8 cellular contexts compared by ENCODE assay signal in the genomic region with DNA sequence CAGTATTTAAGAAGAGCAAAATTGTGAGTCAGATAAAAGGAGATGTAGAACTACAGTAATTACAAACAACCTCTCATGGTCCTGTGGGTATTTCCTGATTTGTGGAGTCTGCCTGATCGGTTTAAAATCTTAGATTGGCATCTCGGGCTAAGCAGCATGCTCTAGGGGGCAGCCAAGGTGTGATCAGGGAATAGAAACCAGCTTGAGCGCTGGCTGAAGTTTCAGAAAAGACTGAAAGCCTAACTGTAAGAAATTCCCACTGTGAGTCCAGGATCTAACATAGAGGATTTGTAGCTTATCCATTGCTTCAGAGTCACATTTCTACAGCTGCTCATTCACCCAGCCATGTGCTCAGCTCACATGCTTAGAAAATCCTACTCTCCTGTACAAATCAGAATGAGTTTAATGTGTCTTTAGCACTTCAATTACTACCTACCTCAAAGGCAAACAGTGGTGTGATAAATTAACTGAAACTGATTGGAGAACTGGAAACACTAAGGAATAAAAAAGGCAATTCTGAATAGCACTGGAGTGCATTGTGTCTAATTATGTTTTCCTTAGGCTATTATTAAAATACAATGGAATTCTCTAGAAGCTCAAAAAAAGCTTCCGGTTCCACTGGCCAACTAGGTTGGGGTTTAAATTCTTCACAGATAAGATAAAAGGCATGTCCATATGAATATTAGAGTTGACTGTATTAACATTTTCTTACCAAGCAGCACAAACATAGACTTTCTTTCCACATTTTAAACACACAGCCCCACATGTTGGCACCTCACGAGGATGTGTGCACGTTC.
DNase-seq lines count a peak whose midpoint lies in the region; ATAC-seq and TF ChIP-seq lines count a peak whose summit lies in the region.

No MANE protein-coding gene starts in this region.

- CTCF ChIA-PET in activated CD8-positive, alpha-beta T cell treated with anti-CD3 and anti-CD28 coated beads for 36 hours (lab: Charles Lee), result interaction anchor here (0.9 to 1.1 kb wide), 4 partner anchors 19 to 75 kb away, joined by 3 read pairs; no protein-coding TSS in a partner anchor
- CTCF ChIA-PET in activated CD8-positive, alpha-beta T cell treated with anti-CD3 and anti-CD28 coated beads, Interleukin-2, amount 10 ng/mL, durations not matched to agents 7 days and 5 days (lab: Charles Lee), result interaction anchor here (1.3 kb wide), 1 partner anchor 14 kb away, joined by 3 read pairs; no protein-coding TSS in a partner anchor

- ATAC-seq in activated CD8-positive, alpha-beta T cell treated with anti-CD3 and anti-CD28 coated beads for 36 hours, result no peak
- ATAC-seq in activated CD8-positive, alpha-beta T cell treated with anti-CD3 and anti-CD28 coated beads, Interleukin-2, amount 10 ng/mL, durations not matched to agents 7 days and 5 days, result no peak

- H3K9me3 Mint-ChIP-seq in activated CD8-positive, alpha-beta T cell treated with anti-CD3 and anti-CD28 coated beads for 36 hours, result no peaks in the 10 kb centered on the region
- H3K9me3 Mint-ChIP-seq in activated CD8-positive, alpha-beta T cell treated with anti-CD3 and anti-CD28 coated beads, Interleukin-2, amount 10 ng/mL, durations not matched to agents 7 days and 5 days (ENCODE audit: insufficient read depth), result peaks cover 10% of the 10 kb centered on the region

- peaks cover 4% of the 10 kb centered on the region for H3K4me1 Mint-ChIP-seq in activated CD8-positive, alpha-beta T cell treated with anti-CD3 and anti-CD28 coated beads for 36 hours (ENCODE audit: low read depth)
- H3K4me1 Mint-ChIP-seq in activated CD8-positive, alpha-beta T cell treated with anti-CD3 and anti-CD28 coated beads, Interleukin-2, amount 10 ng/mL, durations not matched to agents 7 days and 5 days (ENCODE audit: low read depth), result no peaks in the 10 kb centered on the region

- H3K27me3 ChIP-seq in spleen (replicated peaks in 1 of 7), result no peaks in the 10 kb centered on the region

- peaks cover 0 to 12% (median 9%) of the 10 kb centered on the region in 8 donors for H3K9me3 ChIP-seq in spleen

- no peak for TF ChIP-seq POLR2A in spleen (IDR thresholded peaks at IDR 0.05)

- DNase-seq in activated CD8-positive, alpha-beta T cell treated with anti-CD3 and anti-CD28 coated beads for 36 hours, result peak; percentile 11
- no peak for DNase-seq in activated CD8-positive, alpha-beta T cell treated with anti-CD3 and anti-CD28 coated beads, Interleukin-2, amount 10 ng/mL, durations not matched to agents 7 days and 5 days
- DNase-seq in NCI-H1417 treated with DMSO at 0.1 percent for 48 hours (lab: John Stamatoyannopoulos, UW) (peak; percentile 48), epithelial cell of proximal tubule (ENCODE audit: low read depth) (peak; percentile 7), spleen (no peak), activated gamma-delta T cell (lab: John Stamatoyannopoulos, UW) (no peak)
- DNase-seq in activated T-cell treated with anti-CD3 and anti-CD28 coated beads, Interleukin-2, amount 50 U/mL, for 48 hours, result no peak
- DNase-seq in activated T-cell treated with anti-CD3 and anti-CD28 coated beads, Interleukin-2, amount 50 U/mL, for 1 hour, result no peak

- TF ChIP-seq CTCF in activated CD8-positive, alpha-beta T cell treated with anti-CD3 and anti-CD28 coated beads for 36 hours (IDR thresholded peaks at IDR 0.05), result no peak
- TF ChIP-seq CTCF in epithelial cell of proximal tubule (conservative IDR thresholded peaks at IDR 0.05; ENCODE audit: low read depth, low read length) (peak; percentile 60), spleen (IDR thresholded peaks at IDR 0.05 in 8 of 11, conservative IDR thresholded peaks at IDR 0.05 in 3 of 11) (peak in 6 of 11 experiments; percentile 11 to 30 (median 23))

- no peak overlapping the region for H3K4me3 Mint-ChIP-seq in activated CD8-positive, alpha-beta T cell treated with anti-CD3 and anti-CD28 coated beads for 36 hours
- no peak overlapping the region for H3K4me3 Mint-ChIP-seq in activated CD8-positive, alpha-beta T cell treated with anti-CD3 and anti-CD28 coated beads, Interleukin-2, amount 10 ng/mL, durations not matched to agents 7 days and 5 days

- peaks cover 0 to 18% (median 6%) of the 10 kb centered on the region in 6 donors for H3K4me1 ChIP-seq in spleen

- peaks cover 0 to 58% (median 0%) of the 10 kb centered on the region in 6 donors for H3K36me3 ChIP-seq in spleen

- POLR2A ChIA-PET in activated CD8-positive, alpha-beta T cell treated with anti-CD3 and anti-CD28 coated beads for 36 hours (lab: Charles Lee), result no interaction called here
- POLR2A ChIA-PET in activated CD8-positive, alpha-beta T cell treated with anti-CD3 and anti-CD28 coated beads, Interleukin-2, amount 10 ng/mL, durations not matched to agents 7 days and 5 days (lab: Charles Lee), result no interaction called here

- 59 to 67% (median 64%) methylated on average over 6 of the region's 6 CpGs for WGBS in spleen, 5 donors

- H3K27me3 Mint-ChIP-seq in activated CD8-positive, alpha-beta T cell treated with anti-CD3 and anti-CD28 coated beads for 36 hours, result no peaks in the 10 kb centered on the region
- peaks cover 2% of the 10 kb centered on the region for H3K27me3 Mint-ChIP-seq in activated CD8-positive, alpha-beta T cell treated with anti-CD3 and anti-CD28 coated beads, Interleukin-2, amount 10 ng/mL, durations not matched to agents 7 days and 5 days (ENCODE audit: low read depth)

- H3K27ac ChIP-seq in spleen, result no peak overlapping the region

- no peak overlapping the region for H3K4me3 ChIP-seq in epithelial cell of proximal tubule (ENCODE audit: low read depth, low read length)
- H3K4me3 ChIP-seq in spleen, result no peak overlapping the region

- intact Hi-C loops in activated CD8-positive, alpha-beta T cell treated with anti-CD3 and anti-CD28 coated beads for 36 hours (cut with micrococcal nuclease), result no loop called here
- intact Hi-C loops in spleen (cut with DNase I; ENCODE audit: low total_unique reads), result no loop called here

- no peak overlapping the region for H3K27ac Mint-ChIP-seq in activated CD8-positive, alpha-beta T cell treated with anti-CD3 and anti-CD28 coated beads for 36 hours
- H3K27ac Mint-ChIP-seq in activated CD8-positive, alpha-beta T cell treated with anti-CD3 and anti-CD28 coated beads, Interleukin-2, amount 10 ng/mL, durations not matched to agents 7 days and 5 days, result no peak overlapping the region

- H3K36me3 Mint-ChIP-seq in activated CD8-positive, alpha-beta T cell treated with anti-CD3 and anti-CD28 coated beads for 36 hours (ENCODE audit: low read depth), result peaks cover 6% of the 10 kb centered on the region
- peaks cover 4% of the 10 kb centered on the region for H3K36me3 Mint-ChIP-seq in activated CD8-positive, alpha-beta T cell treated with anti-CD3 and anti-CD28 coated beads, Interleukin-2, amount 10 ng/mL, durations not matched to agents 7 days and 5 days (ENCODE audit: low read depth)

Comparison
In these comparisons a context has a peak if more than half of its experiments do, and no peak if none do; other contexts are left out.
1. DNase-seq: peak in activated CD8-positive, alpha-beta T cell treated with anti-CD3 and anti-CD28 coated beads for 36 hours (single experiment), NCI-H1417 treated with DMSO at 0.1 percent for 48 hours (single experiment) and epithelial cell of proximal tubule (single experiment); none in activated CD8-positive, alpha-beta T cell treated with anti-CD3 and anti-CD28 coated beads, Interleukin-2, amount 10 ng/mL, durations not matched to agents 7 days and 5 days (single experiment), spleen (single experiment), activated T-cell treated with anti-CD3 and anti-CD28 coated beads, Interleukin-2, amount 50 U/mL, for 48 hours (0 of 2), activated gamma-delta T cell (single experiment) and activated T-cell treated with anti-CD3 and anti-CD28 coated beads, Interleukin-2, amount 50 U/mL, for 1 hour (single experiment).